8 cellular contexts compared by ENCODE assay signal in genomic region chr22:50508897-50509296, GRCh38. TPM values are rescaled to one million over a fixed set of nuclear protein-coding genes. Genes with fewer than 3 reads are reported as not detected.
DNase-seq lines count a peak whose midpoint lies in the region; ATAC-seq and TF ChIP-seq lines count a peak whose summit lies in the region.

No MANE protein-coding gene starts in this region.

- H3K36me3 Mint-ChIP-seq in CD14-positive monocyte = peaks cover 13 to 25% of the 10 kb centered on the region in 2 donors

- intact Hi-C loops in CD14-positive monocyte (cut with micrococcal nuclease) = loop anchor here (2.0 to 5.0 kb wide), 4 partner anchors 18 to 118 kb away; partner anchors contain the start of genes ARSA (in 1 of the 2), CHKB (in 1 of the 2) and SYCE3 (in 1 of the 2)

- H3K4me1 ChIP-seq in effector memory CD4-positive, alpha-beta T cell (ENCODE audit: control insufficient read depth, insufficient read depth, low read length, poor library complexity, severe bottlenecking) = peaks cover 26% of the 10 kb centered on the region
- peaks cover 21% of the 10 kb centered on the region for H3K4me1 ChIP-seq in neuron (ENCODE audit: insufficient read depth, low read length)

- H3K27me3 Mint-ChIP-seq in CD14-positive monocyte (ENCODE audit: low read depth in 3 of 3) = peaks cover 0 to 5% (median 0%) of the 10 kb centered on the region in 3 donors

- H3K36me3 ChIP-seq in effector memory CD4-positive, alpha-beta T cell (ENCODE audit: control insufficient read depth, insufficient read depth, low read length) = peaks cover 29% of the 10 kb centered on the region
- H3K36me3 ChIP-seq in neuron (ENCODE audit: insufficient read depth, low read length) = peaks cover 34% of the 10 kb centered on the region

- H3K9me3 ChIP-seq in effector memory CD4-positive, alpha-beta T cell (ENCODE audit: control insufficient read depth, low read length) = no peaks in the 10 kb centered on the region
- no peaks in the 10 kb centered on the region for H3K9me3 ChIP-seq in neuron (ENCODE audit: low read length)

- peak overlapping the region; percentile 85 for H3K27ac ChIP-seq in effector memory CD4-positive, alpha-beta T cell (ENCODE audit: insufficient read depth, low read length, poor library complexity, severe bottlenecking)

- DNase-seq in CD14-positive monocyte (ENCODE audit: low spot score) (no peak), NCI-H69 (lab: John Stamatoyannopoulos, UW) (peak; percentile 53), DMS 273 (lab: John Stamatoyannopoulos, UW; ENCODE audit: unreplicated experiment) (no peak), DMS 273 treated with DMSO at 0.1 percent for 48 hours (lab: John Stamatoyannopoulos, UW) (no peak)
- DNase-seq in effector memory CD4-positive, alpha-beta T cell = no peak
- no peak for DNase-seq in effector CD8-positive, alpha-beta T cell (lab: John Stamatoyannopoulos, UW)

- peak overlapping the region; percentile 87 for H3K4me3 Mint-ChIP-seq in CD14-positive monocyte

- H3K4me1 Mint-ChIP-seq in CD14-positive monocyte = peaks cover 20% of the 10 kb centered on the region

- H3K27ac Mint-ChIP-seq in CD14-positive monocyte = peak overlapping the region; percentile 78 to 95 (median 89)

- ATAC-seq in HG02610 (IDR thresholded peaks at IDR 0.05; ENCODE audit: unreplicated experiment) = no peak

- no peak overlapping the region for H2AFZ ChIP-seq in neuron (ENCODE audit: low read depth, low read length)

- TF ChIP-seq CTCF in CD14-positive monocyte (IDR thresholded peaks at IDR 0.05) = no peak

- no peaks in the 10 kb centered on the region for H3K9me3 Mint-ChIP-seq in CD14-positive monocyte

- no peaks in the 10 kb centered on the region for H3K27me3 ChIP-seq in effector memory CD4-positive, alpha-beta T cell (replicated peaks; ENCODE audit: control insufficient read depth, insufficient read depth, low read length, poor library complexity, severe bottlenecking)
- H3K27me3 ChIP-seq in neuron (ENCODE audit: insufficient read depth, low read length) = no peaks in the 10 kb centered on the region

- peak overlapping the region; percentile 83 for H3K4me3 ChIP-seq in effector memory CD4-positive, alpha-beta T cell (ENCODE audit: insufficient read depth, low read depth, low read length, poor library complexity, severe bottlenecking)
- peak overlapping the region; percentile 74 for H3K4me3 ChIP-seq in neuron (ENCODE audit: low read length)

RNA-seq across cellular contexts. Expression of gene NCAPH2, which starts 0.9 kb away (rescaled TPM):
- 10 to 100 TPM; 12.5 to 18.1 TPM for polyA plus RNA-seq in CD14-positive monocyte

RNA-seq across cellular contexts. Expression of gene LMF2, which starts 1.4 kb away (rescaled TPM):
- 10 to 100 TPM; 15.0 to 16.6 TPM for polyA plus RNA-seq in CD14-positive monocyte

RNA-seq across cellular contexts. Expression of gene SCO2, which starts 16.5 kb away (rescaled TPM):
- polyA plus RNA-seq in CD14-positive monocyte = 10 to 100 TPM; 39.5 to 69.6 TPM

RNA-seq across cellular contexts. Expression of gene TYMP, which starts 20.9 kb away (rescaled TPM):
- polyA plus RNA-seq in CD14-positive monocyte = 100 to 1,000 TPM; 787 to 955 TPM

RNA-seq across cellular contexts. Expression of gene MIOX, which starts 22.2 kb away (rescaled TPM):
- not detected for polyA plus RNA-seq in CD14-positive monocyte
